29 cellular contexts compared by ENCODE assay signal in the genomic region with DNA sequence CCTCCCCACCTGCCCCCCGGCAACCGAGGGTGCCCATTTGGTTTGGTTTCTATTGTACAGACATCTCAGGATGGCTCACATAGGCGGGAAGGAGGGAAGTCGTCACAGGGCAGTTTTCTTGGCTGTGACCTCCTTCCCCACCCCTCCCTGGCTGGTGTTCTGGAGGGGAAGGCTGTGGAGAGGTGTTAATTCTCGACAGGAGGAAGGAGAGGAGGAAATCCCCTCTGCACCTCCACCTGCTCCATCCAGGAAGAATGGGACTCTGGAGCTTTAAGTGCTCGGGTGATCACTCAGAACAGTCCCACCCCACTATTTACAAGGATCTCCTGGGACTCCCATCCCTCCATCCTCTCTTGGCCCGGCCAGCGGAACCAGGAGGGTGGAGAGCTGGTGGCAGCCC. TPM values are rescaled to one million over a fixed set of nuclear protein-coding genes. Genes with fewer than 3 reads are reported as not detected.
DNase-seq lines count a peak whose midpoint lies in the region; ATAC-seq and TF ChIP-seq lines count a peak whose summit lies in the region.
"Had no signal": no experiment of that assay in that cellular context is flagged by ENCODE, and none has a peak within 500 bp of the region (broad histone marks: within the 10 kb centered on the region; RNA-seq: fewer than 3 reads in every experiment).

No MANE protein-coding gene starts in this region.

- H3K56ac ChIP-seq in H9 (ENCODE audit: insufficient read length, low read depth, low read length): no peak overlapping the region

- no peak overlapping the region for H2BK20ac ChIP-seq in H9 (ENCODE audit: low read depth, low read length, poor library complexity, severe bottlenecking)

- peaks cover 31 to 89% (median 80%) of the 10 kb centered on the region in 10 experiments for H3K4me1 ChIP-seq in BLaER1 treated with 17β-estradiol and CSF1 and Interleukin-3, amounts not matched to agents 10 nM and 100 nM
- H3K4me1 ChIP-seq in H9 (ENCODE audit: insufficient read depth, low read length) (peaks cover 30% of the 10 kb centered on the region), vagina (peaks cover 13% of the 10 kb centered on the region)
- H3K4me1 ChIP-seq: parathyroid adenoma, tibial artery had no signal

- no peak overlapping the region for H2AFZ ChIP-seq in H9 (ENCODE audit: low read length)
- H2AFZ ChIP-seq: parathyroid adenoma had no signal

- no peak overlapping the region for H3K4me3 ChIP-seq in BLaER1 treated with 17β-estradiol and CSF1 and Interleukin-3, amounts not matched to agents 10 nM and 100 nM
- no peak overlapping the region for H3K4me3 ChIP-seq in vagina
- H3K4me3 ChIP-seq: dorsolateral prefrontal cortex, left ventricle myocardium inferior, right atrium auricular region, tibial artery had no signal

- TF ChIP-seq POLR2A in vagina (IDR thresholded peaks at IDR 0.05): no peak

- peak overlapping the region in 1 of 2 experiments; percentile 44; a peak in 3 of 5 replicates for H3K4me3 Mint-ChIP-seq in H9
- peak overlapping the region; percentile 52 to 71 (median 58) for H3K4me3 Mint-ChIP-seq in brain
- H3K4me3 Mint-ChIP-seq in nephron progenitor cell: peak overlapping the region; percentile 71
- H3K4me3 Mint-ChIP-seq: activated naive CD8-positive, alpha-beta T cell treated with anti-CD3 and anti-CD28 coated beads, Interleukin-2, amount 50 U/mL, for 24 hours; activated T-cell treated with anti-CD3 and anti-CD28 coated beads, Interleukin-2, amount 50 U/mL, for 4 hours; T-helper 2 cell treated with Interferon-gamma antibody and Interleukin-4, amounts not matched to agents 5 μg/mL and 100 μg/mL, for 36 hours had no signal

- H3K27me3 Mint-ChIP-seq in H9 (ENCODE audit: low read depth) (no peaks in the 10 kb centered on the region), brain (peaks cover 2% of the 10 kb centered on the region), nephron progenitor cell (ENCODE audit: low read depth, poor library complexity) (peaks cover under 1% of the 10 kb centered on the region)

- H4K8ac ChIP-seq in H9 (replicated peaks; ENCODE audit: insufficient read length, low read depth, low read length): no peak overlapping the region

- no peaks in the 10 kb centered on the region for H3K79me1 ChIP-seq in H9 (ENCODE audit: insufficient read depth, low read depth, low read length, poor library complexity, severe bottlenecking)

- H4K20me1 ChIP-seq in BLaER1 treated with 17β-estradiol and CSF1 and Interleukin-3, amounts not matched to agents 10 nM and 100 nM: peaks cover 0 to 76% (median 57%) of the 10 kb centered on the region in 11 experiments; a peak in 16 of 22 replicates
- H4K20me1 ChIP-seq in H9 (ENCODE audit: control insufficient read depth, insufficient read depth, insufficient read length): no peaks in the 10 kb centered on the region

- DNase-seq in H9 (peak; percentile 38), nephron progenitor cell (no peak), GM13976 (ENCODE audit: low spot score) (no peak), vagina (ENCODE audit: extremely low spot score in 2 of 2) (no peak)
- DNase-seq: activated CD4-positive, alpha-beta T cell treated with anti-CD3 and anti-CD28 coated beads, Interleukin-2, amount 50 U/mL, for 1 hour; activated naive CD8-positive, alpha-beta T cell treated with anti-CD3 and anti-CD28 coated beads, Interleukin-2, amount 50 U/mL, for 24 hours; activated T-cell treated with anti-CD3 and anti-CD28 coated beads, Interleukin-2, amount 50 U/mL, for 4 hours; dorsolateral prefrontal cortex; GOT3; islet precursor cell; KBM-7; left ventricle myocardium inferior; naive thymus-derived CD4-positive, alpha-beta T cell; NCI-H1105; NCI-H1930; NCI-H226; NCI-H774; stimulated activated CD4-positive, alpha-beta T cell treated with anti-CD3 and anti-CD28 coated beads, Interleukin-2, amount 100 ng/mL, for 24 hours; tibial artery had no signal

- H3K27ac ChIP-seq in BLaER1 treated with 17β-estradiol and CSF1 and Interleukin-3, amounts not matched to agents 10 nM and 100 nM: no peak overlapping the region
- no peak overlapping the region for H3K27ac ChIP-seq in H9 (ENCODE audit: insufficient read length, low read depth, low read length)
- no peak overlapping the region for H3K27ac ChIP-seq in vagina
- H3K27ac ChIP-seq: C4-2B, dorsolateral prefrontal cortex, left ventricle myocardium inferior, parathyroid adenoma, right atrium auricular region, tibial artery had no signal

- H2BK12ac ChIP-seq in H9 (ENCODE audit: insufficient read length, low read depth, low read length): no peak overlapping the region

- TF ChIP-seq CTCF in H9 (conservative IDR thresholded peaks at IDR 0.05) (no peak), brain (conservative IDR thresholded peaks at IDR 0.05) (no peak), nephron progenitor cell (IDR thresholded peaks at IDR 0.05) (no peak), GM13976 (IDR thresholded peaks at IDR 0.05; ENCODE audit: borderline replicate concordance, control extremely low read depth, extremely low read depth, insufficient read depth, missing control alignments) (no peak), vagina (IDR thresholded peaks at IDR 0.05) (no peak)

- H3K9ac ChIP-seq in BLaER1 treated with 17β-estradiol and CSF1 and Interleukin-3, amounts not matched to agents 10 nM and 100 nM: peak overlapping the region in 3 of 11 experiments; percentile 15 to 67 (median 57); a peak in 3 of 22 replicates
- no peak overlapping the region for H3K9ac ChIP-seq in H9 (ENCODE audit: extremely low read depth, insufficient read length, low read length)
- H3K9ac ChIP-seq: parathyroid adenoma had no signal

- peaks cover 0 to 54% (median 45%) of the 10 kb centered on the region in 11 experiments; a peak in 19 of 22 replicates for H3K36me3 ChIP-seq in BLaER1 treated with 17β-estradiol and CSF1 and Interleukin-3, amounts not matched to agents 10 nM and 100 nM
- no peaks in the 10 kb centered on the region for H3K36me3 ChIP-seq in vagina
- H3K36me3 ChIP-seq: left ventricle myocardium inferior, right atrium auricular region had no signal

- no peak overlapping the region for H3K4ac ChIP-seq in H9 (ENCODE audit: low read depth, low read length)

- no peak overlapping the region for H4K91ac ChIP-seq in H9 (ENCODE audit: insufficient read length, low read depth, low read length)

- no peaks in the 10 kb centered on the region for H3K9me3 Mint-ChIP-seq in H9
- no peaks in the 10 kb centered on the region for H3K9me3 Mint-ChIP-seq in brain
- H3K9me3 Mint-ChIP-seq in nephron progenitor cell: no peaks in the 10 kb centered on the region
- H3K9me3 Mint-ChIP-seq: activated naive CD8-positive, alpha-beta T cell treated with anti-CD3 and anti-CD28 coated beads, Interleukin-2, amount 50 U/mL, for 24 hours; activated T-cell treated with anti-CD3 and anti-CD28 coated beads, Interleukin-2, amount 50 U/mL, for 4 hours; T-helper 2 cell treated with Interferon-gamma antibody and Interleukin-4, amounts not matched to agents 5 μg/mL and 100 μg/mL, for 36 hours had no signal

- H3K27ac Mint-ChIP-seq in H9 (peak overlapping the region in 2 of 3 experiments; percentile 21 to 95; a peak in 5 of 7 replicates), brain (peak overlapping the region; percentile 49 to 82 (median 68)), nephron progenitor cell (peak overlapping the region; percentile 86)
- H3K27ac Mint-ChIP-seq: activated naive CD8-positive, alpha-beta T cell treated with anti-CD3 and anti-CD28 coated beads, Interleukin-2, amount 50 U/mL, for 24 hours; naive thymus-derived CD4-positive, alpha-beta T cell; T-helper 2 cell treated with Interferon-gamma antibody and Interleukin-4, amounts not matched to agents 5 μg/mL and 100 μg/mL, for 36 hours had no signal

- no peak overlapping the region for H2BK120ac ChIP-seq in H9 (ENCODE audit: low read depth, low read length, poor library complexity, severe bottlenecking)

- no peak overlapping the region for H2BK15ac ChIP-seq in H9 (ENCODE audit: low read depth, low read length)

- in situ Hi-C loops in GM13976 (cut with MboI; ENCODE audit: low sequenced_read_pairs, unreplicated experiment): no loop called here

- no peaks in the 10 kb centered on the region for H3K9me3 ChIP-seq in BLaER1 treated with 17β-estradiol and CSF1 and Interleukin-3, amounts not matched to agents 10 nM and 100 nM (replicated peaks in 1 of 11)
- H3K9me3 ChIP-seq in H9 (ENCODE audit: control insufficient read depth, low read depth, low read length) (no peaks in the 10 kb centered on the region), vagina (no peaks in the 10 kb centered on the region)
- H3K9me3 ChIP-seq: left ventricle myocardium inferior, right atrium auricular region, tibial artery had no signal

- no CpG with 5 or more reads among the region's 8 CpGs for WGBS in H9 (ENCODE audit: extremely low coverage, insufficient read length, low lambda C conversion rate)

- no peaks in the 10 kb centered on the region for H3K23me2 ChIP-seq in H9 (ENCODE audit: insufficient read length, low read depth, low read length, poor library complexity, severe bottlenecking)

- no peak overlapping the region for H3T11ph ChIP-seq in H9 (ENCODE audit: low read length)

- H3K23ac ChIP-seq in H9 (ENCODE audit: insufficient read length, low read depth, low read length): no peak overlapping the region

- H3K4me2 ChIP-seq in BLaER1 treated with 17β-estradiol and CSF1 and Interleukin-3, amounts not matched to agents 10 nM and 100 nM: peak overlapping the region; percentile 60 to 99 (median 82)
- no peak overlapping the region for H3K4me2 ChIP-seq in H9 (ENCODE audit: insufficient read depth, insufficient read length, low read length)

- ATAC-seq in HG03442 (IDR thresholded peaks at IDR 0.05; ENCODE audit: unreplicated experiment): no peak
- ATAC-seq: activated naive CD8-positive, alpha-beta T cell treated with anti-CD3 and anti-CD28 coated beads, Interleukin-2, amount 50 U/mL, for 24 hours; activated T-cell treated with anti-CD3 and anti-CD28 coated beads, Interleukin-2, amount 50 U/mL, for 4 hours; naive thymus-derived CD4-positive, alpha-beta T cell had no signal

- no peak overlapping the region for H3K14ac ChIP-seq in H9 (ENCODE audit: insufficient read depth, low read length)

- H2AK5ac ChIP-seq in H9 (ENCODE audit: insufficient read length, low read length): no peak overlapping the region

- H4K5ac ChIP-seq in H9 (ENCODE audit: insufficient read length, low read depth, low read length): no peak overlapping the region

- H3K18ac ChIP-seq in H9 (ENCODE audit: insufficient read length, low read depth, low read length): no peak overlapping the region

- H3K27me3 ChIP-seq in BLaER1 treated with 17β-estradiol and CSF1 and Interleukin-3, amounts not matched to agents 10 nM and 100 nM: no peaks in the 10 kb centered on the region
- H3K27me3 ChIP-seq in H9 (ENCODE audit: insufficient read depth, low read length): no peaks in the 10 kb centered on the region
- H3K27me3 ChIP-seq in vagina: no peaks in the 10 kb centered on the region
- H3K27me3 ChIP-seq: dorsolateral prefrontal cortex, right atrium auricular region had no signal

- H2BK5ac ChIP-seq in H9 (ENCODE audit: insufficient read length, low read length): no peak overlapping the region

- intact Hi-C loops in vagina (cut with DNase I): no loop called here

- H3K4me1 Mint-ChIP-seq in H9 (peaks cover 79 to 92% of the 10 kb centered on the region in 2 experiments), brain (peaks cover 99% of the 10 kb centered on the region), nephron progenitor cell (peaks cover 96% of the 10 kb centered on the region)
- H3K4me1 Mint-ChIP-seq: activated naive CD8-positive, alpha-beta T cell treated with anti-CD3 and anti-CD28 coated beads, Interleukin-2, amount 50 U/mL, for 24 hours had no signal

- peaks cover 13 to 64% (median 62%) of the 10 kb centered on the region in 3 experiments; a peak in 6 of 7 replicates for H3K36me3 Mint-ChIP-seq in H9 (ENCODE audit: insufficient read depth in 1 of 3, low read depth in 3 of 3)
- peaks cover 38% of the 10 kb centered on the region for H3K36me3 Mint-ChIP-seq in brain
- peaks cover 39% of the 10 kb centered on the region for H3K36me3 Mint-ChIP-seq in nephron progenitor cell (ENCODE audit: low read depth)
- H3K36me3 Mint-ChIP-seq: naive thymus-derived CD4-positive, alpha-beta T cell had no signal

- H3K79me2 ChIP-seq in H9 (ENCODE audit: insufficient read depth, low read length): peaks cover 11% of the 10 kb centered on the region; the same call in 1 of the 2 replicates
- H3K79me2 ChIP-seq: parathyroid adenoma had no signal

RNA-seq across cellular contexts. Expression of a gene that starts 7.6 kb away (rescaled TPM):
- total RNA-seq in H9 (2021): 64.6 and 68.0 TPM in 2 replicates
- polyA plus RNA-seq in brain (ENCODE audit: insufficient read depth, low read depth, low replicate concordance): 91.7 TPM
- total RNA-seq in vagina: 1.2 TPM
- polyA plus RNA-seq: naive thymus-derived CD4-positive, alpha-beta T cell had no signal

RNA-seq across cellular contexts. Expression of a gene that starts 13.7 kb away (rescaled TPM):
- total RNA-seq in H9 (2021): 42.8 and 43.1 TPM in 2 replicates
- polyA plus RNA-seq in brain (ENCODE audit: insufficient read depth, low read depth, low replicate concordance): 113 TPM
- 52.1 TPM for total RNA-seq in vagina
- total RNA-seq: cerebellum, left ventricle myocardium inferior, mesenteric fat pad had no signal
- polyA plus RNA-seq: AG04450 had no signal

RNA-seq across cellular contexts. Expression of a gene that starts 20.1 kb away (rescaled TPM):
- total RNA-seq in H9 (2021) (50.6 and 55.0 TPM in 2 replicates), vagina (73.9 TPM)
- 126 TPM for polyA plus RNA-seq in brain (ENCODE audit: insufficient read depth, low read depth, low replicate concordance)

RNA-seq across cellular contexts. Expression of a gene that starts 21.1 kb away (rescaled TPM):
- total RNA-seq in H9 (2021) (45.6 and 49.4 TPM in 2 replicates), vagina (27.0 TPM)
- 92.9 TPM for polyA plus RNA-seq in brain (ENCODE audit: insufficient read depth, low read depth, low replicate concordance)

RNA-seq across cellular contexts. Expression of a gene that starts 39.9 kb away (rescaled TPM):
- total RNA-seq in H9 (2021): 51.0 and 52.7 TPM in 2 replicates
- 55.1 TPM for polyA plus RNA-seq in brain (ENCODE audit: insufficient read depth, low read depth, low replicate concordance)
- 436 TPM for total RNA-seq in vagina

Comparison
In these comparisons a context has a peak if more than half of its experiments do, and no peak if none do; other contexts are left out.
1. RNA of a gene that starts 7.6 kb away (total RNA-seq): 64.6 to 68.0 TPM in H9; 1.2 TPM in vagina (single experiment); every median in the first group is over 10 times any median in the second.
2. Peak in every context shown above with its lines, with median percentiles within 50 percentile points of each other: H3K27ac Mint-ChIP-seq.